ENCODE assay signal across 1 cellular context in genomic region chr22:42313804-42314581, GRCh38.
A peak's percentile ranks its signal among the peaks of the same experiment; 100 is the strongest.
TF ChIP-seq lines count a peak whose summit lies in the region.

No MANE protein-coding gene starts in this region.

TF ChIP-seq in WTC11, 78 proteins besides CTCF, POLR2A, EP300 and RAD21 (continued from another document):
- peak; percentile 53 for TF ChIP-seq GABPB1 (CRISPR knock-in tag; IDR thresholded peaks at IDR 0.05)
- TF ChIP-seq FOXK1 (CRISPR knock-in tag; IDR thresholded peaks at IDR 0.05), result 0 out of 2 replicates have a peak, but pooled peaks have one; percentile 38
- TF ChIP-seq CREB1 (CRISPR knock-in tag; IDR thresholded peaks at IDR 0.05), result 0 out of 2 replicates have a peak, but pooled peaks have one; percentile 27
- no peak for TF ChIP-seq ZNF317 (CRISPR knock-in tag; IDR thresholded peaks at IDR 0.05; ENCODE audit: borderline replicate concordance, low read depth)
